In genomic region chr1:171501305-171502021, GRCh38 we compare ENCODE assay signal across 10 cellular contexts. TPM values are rescaled to one million over a fixed set of nuclear protein-coding genes. Genes with fewer than 3 reads are reported as not detected.
DNase-seq lines count a peak whose midpoint lies in the region; ATAC-seq and TF ChIP-seq lines count a peak whose summit lies in the region.
"Had no signal": no experiment of that assay in that cellular context is flagged by ENCODE, and none has a peak within 500 bp of the region (broad histone marks: within the 10 kb centered on the region; RNA-seq: fewer than 3 reads in every experiment).

No MANE protein-coding gene starts in this region.

- intact Hi-C loops in left ventricle myocardium inferior (cut with micrococcal nuclease): no loop called here

- H3K36me3 Mint-ChIP-seq in activated naive CD8-positive, alpha-beta T cell treated with anti-CD3 and anti-CD28 coated beads, Interleukin-2, amount 50 U/mL, for 24 hours (ENCODE audit: low read depth): peaks cover 61% of the 10 kb centered on the region

- ATAC-seq in GM18498 (IDR thresholded peaks at IDR 0.05; ENCODE audit: unreplicated experiment) (peak; percentile 72), GM19397 (IDR thresholded peaks at IDR 0.05; ENCODE audit: unreplicated experiment) (peak; percentile 78), HG03025 (IDR thresholded peaks at IDR 0.05; ENCODE audit: low FRiP score, unreplicated experiment) (peak; percentile 65)
- ATAC-seq in activated naive CD8-positive, alpha-beta T cell treated with anti-CD3 and anti-CD28 coated beads, Interleukin-2, amount 50 U/mL, for 24 hours: peak; percentile 78

- H3K4me3 Mint-ChIP-seq in activated naive CD8-positive, alpha-beta T cell treated with anti-CD3 and anti-CD28 coated beads, Interleukin-2, amount 50 U/mL, for 24 hours: no peak overlapping the region

- peaks cover 75% of the 10 kb centered on the region for H3K4me1 ChIP-seq in left ventricle myocardium inferior

- H3K27me3 ChIP-seq in left ventricle myocardium inferior (ENCODE audit: low read depth): no peaks in the 10 kb centered on the region

- peaks cover 88% of the 10 kb centered on the region for H3K4me1 Mint-ChIP-seq in activated naive CD8-positive, alpha-beta T cell treated with anti-CD3 and anti-CD28 coated beads, Interleukin-2, amount 50 U/mL, for 24 hours

- H3K9me3 Mint-ChIP-seq in activated naive CD8-positive, alpha-beta T cell treated with anti-CD3 and anti-CD28 coated beads, Interleukin-2, amount 50 U/mL, for 24 hours: peaks cover 6% of the 10 kb centered on the region

- no peaks in the 10 kb centered on the region for H3K36me3 ChIP-seq in left ventricle myocardium inferior

- H3K27ac ChIP-seq in left ventricle myocardium inferior (replicated peaks): no peak overlapping the region

- H3K9me3 ChIP-seq in left ventricle myocardium inferior (replicated peaks): no peaks in the 10 kb centered on the region

- TF ChIP-seq CTCF in left ventricle myocardium inferior (IDR thresholded peaks at IDR 0.05; ENCODE audit: borderline replicate concordance): no peak

- H3K27me3 Mint-ChIP-seq in activated naive CD8-positive, alpha-beta T cell treated with anti-CD3 and anti-CD28 coated beads, Interleukin-2, amount 50 U/mL, for 24 hours: no peaks in the 10 kb centered on the region

- DNase-seq in activated naive CD8-positive, alpha-beta T cell treated with anti-CD3 and anti-CD28 coated beads, Interleukin-2, amount 50 U/mL, for 24 hours: no peak
- DNase-seq in SHP77 treated with DMSO at 0.1 percent for 48 hours (lab: John Stamatoyannopoulos, UW) (no peak), left ventricle myocardium inferior (no peak), GOT3 (lab: John Stamatoyannopoulos, UW) (no peak), cortex of kidney (lab: John Stamatoyannopoulos, UW) (no peak)
- DNase-seq: DMS 273 treated with DMSO at 0.1 percent for 48 hours, substantia nigra had no signal

- no peak overlapping the region for H3K4me3 ChIP-seq in left ventricle myocardium inferior

- peak overlapping the region; percentile 68 for H3K27ac Mint-ChIP-seq in activated naive CD8-positive, alpha-beta T cell treated with anti-CD3 and anti-CD28 coated beads, Interleukin-2, amount 50 U/mL, for 24 hours

RNA-seq across cellular contexts. Expression of gene PRRC2C, which starts 16.1 kb away (rescaled TPM):
- total RNA-seq in left ventricle myocardium inferior: 45.8 TPM
